Comparison of ENCODE assay signal across 1 cellular context in the genomic region with DNA sequence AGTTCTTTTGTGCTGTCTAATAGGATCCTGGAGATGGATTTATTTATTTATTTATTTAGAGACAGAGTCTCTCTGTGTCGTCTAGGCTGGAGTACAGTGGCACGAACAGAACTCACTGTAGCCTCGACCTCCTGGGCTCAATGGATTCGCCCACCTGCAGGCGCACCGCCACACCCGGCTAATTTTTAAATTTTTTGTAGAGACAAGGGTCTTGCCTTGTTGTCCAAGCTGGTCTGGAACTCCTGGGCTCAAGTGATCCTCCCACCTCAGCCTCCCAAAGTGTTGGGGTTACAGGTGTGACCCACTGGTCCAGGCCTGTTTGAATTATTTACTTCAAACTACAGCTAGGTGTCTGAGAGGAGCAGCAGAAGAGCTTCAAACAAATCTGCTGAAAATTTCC.
TF ChIP-seq lines count a peak whose summit lies in the region.

No MANE protein-coding gene starts in this region.

TF ChIP-seq in SK-N-SH treated with all-trans-retinoic acid at 6 μM for 48 hours, 23 proteins besides CTCF, POLR2A, EP300 and RAD21 (continued from another document):
- TF ChIP-seq, protein P1, sequence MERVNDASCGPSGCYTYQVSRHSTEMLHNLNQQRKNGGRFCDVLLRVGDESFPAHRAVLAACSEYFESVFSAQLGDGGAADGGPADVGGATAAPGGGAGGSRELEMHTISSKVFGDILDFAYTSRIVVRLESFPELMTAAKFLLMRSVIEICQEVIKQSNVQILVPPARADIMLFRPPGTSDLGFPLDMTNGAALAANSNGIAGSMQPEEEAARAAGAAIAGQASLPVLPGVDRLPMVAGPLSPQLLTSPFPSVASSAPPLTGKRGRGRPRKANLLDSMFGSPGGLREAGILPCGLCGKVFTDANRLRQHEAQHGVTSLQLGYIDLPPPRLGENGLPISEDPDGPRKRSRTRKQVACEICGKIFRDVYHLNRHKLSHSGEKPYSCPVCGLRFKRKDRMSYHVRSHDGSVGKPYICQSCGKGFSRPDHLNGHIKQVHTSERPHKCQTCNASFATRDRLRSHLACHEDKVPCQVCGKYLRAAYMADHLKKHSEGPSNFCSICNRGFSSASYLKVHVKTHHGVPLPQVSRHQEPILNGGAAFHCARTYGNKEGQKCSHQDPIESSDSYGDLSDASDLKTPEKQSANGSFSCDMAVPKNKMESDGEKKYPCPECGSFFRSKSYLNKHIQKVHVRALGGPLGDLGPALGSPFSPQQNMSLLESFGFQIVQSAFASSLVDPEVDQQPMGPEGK (CRISPR knock-in tag; IDR thresholded peaks at IDR 0.05; ENCODE audit: borderline replicate concordance) = no peak
- TF ChIP-seq, protein P2, sequence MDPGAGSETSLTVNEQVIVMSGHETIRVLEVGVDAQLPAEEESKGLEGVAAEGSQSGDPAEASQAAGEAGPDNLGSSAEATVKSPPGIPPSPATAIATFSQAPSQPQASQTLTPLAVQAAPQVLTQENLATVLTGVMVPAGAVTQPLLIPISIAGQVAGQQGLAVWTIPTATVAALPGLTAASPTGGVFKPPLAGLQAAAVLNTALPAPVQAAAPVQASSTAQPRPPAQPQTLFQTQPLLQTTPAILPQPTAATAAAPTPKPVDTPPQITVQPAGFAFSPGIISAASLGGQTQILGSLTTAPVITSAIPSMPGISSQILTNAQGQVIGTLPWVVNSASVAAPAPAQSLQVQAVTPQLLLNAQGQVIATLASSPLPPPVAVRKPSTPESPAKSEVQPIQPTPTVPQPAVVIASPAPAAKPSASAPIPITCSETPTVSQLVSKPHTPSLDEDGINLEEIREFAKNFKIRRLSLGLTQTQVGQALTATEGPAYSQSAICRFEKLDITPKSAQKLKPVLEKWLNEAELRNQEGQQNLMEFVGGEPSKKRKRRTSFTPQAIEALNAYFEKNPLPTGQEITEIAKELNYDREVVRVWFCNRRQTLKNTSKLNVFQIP (CRISPR knock-in tag; IDR thresholded peaks at IDR 0.05; ENCODE audit: borderline replicate concordance, low read depth) = no peak
- TF ChIP-seq RARB (CRISPR knock-in tag; IDR thresholded peaks at IDR 0.05) = no peak
TF ChIP-seq in SK-N-SH treated with all-trans-retinoic acid at 6 μM for 48 hours: peak in this region for 0.
